Comparison of ENCODE assay signal across 1 cellular context in the genomic region with DNA sequence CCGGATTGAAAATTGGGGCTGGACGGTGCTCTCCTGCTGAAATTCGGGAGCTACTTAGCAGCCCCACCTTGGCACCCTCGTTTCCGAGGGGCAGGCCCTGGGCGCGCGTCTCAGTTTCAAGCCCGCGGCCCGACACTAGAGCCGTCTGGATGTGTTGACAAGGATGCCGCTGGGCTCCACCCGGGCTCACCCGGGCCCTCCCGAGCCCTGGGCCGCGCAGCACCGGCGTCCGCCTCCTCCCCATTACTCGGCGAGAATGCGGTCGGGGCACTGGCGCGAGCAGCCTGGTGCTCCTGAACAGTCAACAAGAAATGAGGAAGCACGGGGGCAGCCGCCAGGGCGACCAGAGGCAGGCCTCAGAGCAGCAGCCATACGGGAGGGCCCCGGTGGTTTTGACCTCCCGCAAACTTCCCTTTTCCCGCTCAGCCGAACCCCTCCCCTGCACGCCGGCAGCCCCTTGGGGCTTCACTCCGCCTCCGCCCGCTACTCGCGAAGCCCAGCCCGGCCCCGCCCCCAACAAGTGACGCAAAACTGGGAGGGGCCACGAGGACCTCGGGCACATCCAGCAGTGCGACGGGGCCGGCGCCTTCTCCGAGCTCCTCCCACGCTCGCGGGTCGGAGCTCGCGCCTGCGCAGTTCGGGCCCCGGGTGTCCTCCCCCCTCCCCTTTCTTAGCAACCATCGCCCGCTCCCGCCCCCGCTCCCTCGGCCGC.
TF ChIP-seq lines count a peak whose summit lies in the region.

No MANE protein-coding gene starts in this region.

TF ChIP-seq in WTC11, 78 proteins besides CTCF, POLR2A, EP300 and RAD21 (continued from another document):
- TF ChIP-seq, protein P1, sequence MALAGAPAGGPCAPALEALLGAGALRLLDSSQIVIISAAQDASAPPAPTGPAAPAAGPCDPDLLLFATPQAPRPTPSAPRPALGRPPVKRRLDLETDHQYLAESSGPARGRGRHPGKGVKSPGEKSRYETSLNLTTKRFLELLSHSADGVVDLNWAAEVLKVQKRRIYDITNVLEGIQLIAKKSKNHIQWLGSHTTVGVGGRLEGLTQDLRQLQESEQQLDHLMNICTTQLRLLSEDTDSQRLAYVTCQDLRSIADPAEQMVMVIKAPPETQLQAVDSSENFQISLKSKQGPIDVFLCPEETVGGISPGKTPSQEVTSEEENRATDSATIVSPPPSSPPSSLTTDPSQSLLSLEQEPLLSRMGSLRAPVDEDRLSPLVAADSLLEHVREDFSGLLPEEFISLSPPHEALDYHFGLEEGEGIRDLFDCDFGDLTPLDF (CRISPR knock-in tag; IDR thresholded peaks at IDR 0.05): no peak
